ENCODE assay signal across 8 cellular contexts in genomic region chr2:149330127-149331022, GRCh38. TPM values are rescaled to one million over a fixed set of nuclear protein-coding genes. Genes with fewer than 3 reads are reported as not detected.
DNase-seq lines count a peak whose midpoint lies in the region; ATAC-seq and TF ChIP-seq lines count a peak whose summit lies in the region.

A gene with protein sequence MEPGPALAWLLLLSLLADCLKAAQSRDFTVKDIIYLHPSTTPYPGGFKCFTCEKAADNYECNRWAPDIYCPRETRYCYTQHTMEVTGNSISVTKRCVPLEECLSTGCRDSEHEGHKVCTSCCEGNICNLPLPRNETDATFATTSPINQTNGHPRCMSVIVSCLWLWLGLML (plus strand): TSS chr2:149330587. CDS start chr2:149437709, 107,122 bp downstream.

- intact Hi-C loops in left lung (cut with DNase I) = no loop called here

- H3K4me3 ChIP-seq in NT2/D1 (ENCODE audit: insufficient read length, low read depth) (peak within 1 kb of the TSS; percentile 82), coronary artery (peak within 1 kb of the TSS; percentile 73), left lung (peak within 1 kb of the TSS; percentile 52 to 55)

- H3K27me3 ChIP-seq in NT2/D1 (ENCODE audit: insufficient read depth, insufficient read length) = peaks cover 11% of the 10 kb centered on the region
- peaks cover 33 to 75% of the 10 kb centered on the region in 2 donors for H3K27me3 ChIP-seq in left lung

- H3K9me3 ChIP-seq in NT2/D1 (ENCODE audit: insufficient read depth, low read length) (no peaks in the 10 kb centered on the region), left lung (no peaks in the 10 kb centered on the region)

- H3K27ac ChIP-seq in coronary artery = no peak within 1 kb of the TSS
- H3K27ac ChIP-seq in left lung = no peak within 1 kb of the TSS

- DNase-seq in D341Med (ENCODE audit: low spot score) (peak; percentile 92), NT2/D1 (ENCODE audit: low read depth, low spot score) (peak; percentile 40), coronary artery (ENCODE audit: low spot score) (no peak), left lung (peak; percentile 51 to 84)
- DNase-seq in stimulated activated naive CD8-positive, alpha-beta T cell treated with anti-CD3 and anti-CD28 coated beads, Interleukin-15, Interleukin-2, amounts not matched to agents 100 U/mL and 50 U/mL, for 24 hours = no peak
- DNase-seq in stimulated activated CD4-positive, alpha-beta T cell treated with anti-CD3 and anti-CD28 coated beads, Interleukin-4, amount 100 ng/mL, for 4 hours = no peak

- H3K9ac ChIP-seq in NT2/D1 (ENCODE audit: insufficient read length, low read depth) = peak within 1 kb of the TSS; percentile 89

- TF ChIP-seq CTCF in coronary artery (IDR thresholded peaks at IDR 0.05) = no peak
- TF ChIP-seq CTCF in left lung (IDR thresholded peaks at IDR 0.05) = no peak

- H3K4me1 ChIP-seq in NT2/D1 (ENCODE audit: insufficient read depth, insufficient read length) (no peaks in the 10 kb centered on the region), left lung (peaks cover 6 to 15% of the 10 kb centered on the region in 2 donors)

- H3K36me3 ChIP-seq in NT2/D1 (ENCODE audit: insufficient read depth, insufficient read length, low read length) (no peaks in the 10 kb centered on the region), left lung (no peaks in the 10 kb centered on the region)

- ATAC-seq in GM19468 (IDR thresholded peaks at IDR 0.05; ENCODE audit: extremely low read depth, unreplicated experiment) = peak; percentile 62
- ATAC-seq in HG03565 (IDR thresholded peaks at IDR 0.05; ENCODE audit: unreplicated experiment) = peak; percentile 72
- ATAC-seq in left lung = peak; percentile 98
- peak; percentile 32 for ATAC-seq in stimulated activated naive CD8-positive, alpha-beta T cell treated with anti-CD3 and anti-CD28 coated beads, Interleukin-15, Interleukin-2, amounts not matched to agents 100 U/mL and 50 U/mL, for 24 hours

RNA-seq across cellular contexts. Expression of the gene that starts here (rescaled TPM):
- total RNA-seq in left lung = under 1 TPM; 0.64 to 0.99 TPM

Comparison
In these comparisons a context has a peak if more than half of its experiments do, and no peak if none do; other contexts are left out.
1. Peak in DNase-seq, ATAC-seq and H3K4me3 ChIP-seq in left lung; RNA of the gene not detected or under 1 TPM.
2. DNase-seq: peak in D341Med (single experiment) and NT2/D1 (single experiment); none in coronary artery (single experiment), stimulated activated naive CD8-positive, alpha-beta T cell treated with anti-CD3 and anti-CD28 coated beads, Interleukin-15, Interleukin-2, amounts not matched to agents 100 U/mL and 50 U/mL, for 24 hours (single experiment) and stimulated activated CD4-positive, alpha-beta T cell treated with anti-CD3 and anti-CD28 coated beads, Interleukin-4, amount 100 ng/mL, for 4 hours (0 of 2).
3. ATAC-seq: peak in every context shown above with its lines; median percentile 98 in left lung; 72 in HG03565; 62 in GM19468; 32 in stimulated activated naive CD8-positive, alpha-beta T cell treated with anti-CD3 and anti-CD28 coated beads, Interleukin-15, Interleukin-2, amounts not matched to agents 100 U/mL and 50 U/mL, for 24 hours.
4. Peak in every context shown above with its lines, with median percentiles within 50 percentile points of each other: H3K4me3 ChIP-seq.